ENCODE assay signal across 23 cellular contexts in the genomic region with DNA sequence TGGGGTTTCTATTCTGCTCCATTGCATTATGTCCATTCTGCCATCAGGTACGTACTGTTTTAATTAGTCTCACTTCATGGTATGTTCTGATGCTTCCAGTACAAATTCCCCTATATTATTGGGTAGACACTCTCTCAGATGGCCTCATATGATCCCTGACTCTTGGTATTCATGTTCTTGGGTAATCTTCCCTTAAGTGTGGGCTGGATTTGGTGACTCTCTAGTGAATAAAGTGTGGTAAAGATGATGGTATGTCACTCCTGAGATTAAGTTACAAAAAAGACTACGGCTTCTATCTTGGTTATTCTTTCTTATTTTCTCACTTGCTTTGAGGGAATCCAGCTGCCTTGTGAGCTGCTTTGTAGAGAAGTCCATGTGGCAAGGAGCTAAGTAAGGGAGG.
"Had no signal": no experiment of that assay in that cellular context is flagged by ENCODE, and none has a peak within 500 bp of the region (broad histone marks: within the 10 kb centered on the region; RNA-seq: fewer than 3 reads in every experiment).

No MANE protein-coding gene starts in this region.

- H3K4me3 ChIP-seq: pancreas, psoas muscle, spleen, suprapubic skin, tibial artery had no signal

- H3K9me3 Mint-ChIP-seq: activated CD8-positive, alpha-beta T cell treated with anti-CD3 and anti-CD28 coated beads for 36 hours; activated naive CD4-positive, alpha-beta T cell treated with anti-CD3 and anti-CD28 coated beads, Interleukin-2, amount 50 U/mL, for 72 hours; activated T-cell treated with anti-CD3 and anti-CD28 coated beads, Interleukin-2, amount 50 U/mL, for 4 hours; activated T-helper 17 cell treated with anti-CD3 and anti-CD28 coated beads, Interleukin-2, amount 50 U/mL, for 72 hours; effector memory CD8-positive, alpha-beta T cell; naive B cell; WTC11 had no signal

- H3K27ac Mint-ChIP-seq: activated CD8-positive, alpha-beta T cell treated with anti-CD3 and anti-CD28 coated beads for 36 hours; activated naive CD4-positive, alpha-beta T cell treated with anti-CD3 and anti-CD28 coated beads, Interleukin-2, amount 50 U/mL, for 72 hours; activated T-helper 17 cell treated with anti-CD3 and anti-CD28 coated beads, Interleukin-2, amount 50 U/mL, for 72 hours; effector memory CD8-positive, alpha-beta T cell; mesothelial cell of epicardium; naive B cell; WTC11 had no signal

- H3K27me3 ChIP-seq: pancreas, suprapubic skin, tibial artery had no signal

- H3K36me3 ChIP-seq: pancreas, spleen, suprapubic skin, tibial artery had no signal

- H3K27me3 Mint-ChIP-seq: activated T-helper 17 cell treated with anti-CD3 and anti-CD28 coated beads, Interleukin-2, amount 50 U/mL, for 72 hours had no signal

- H3K4me1 Mint-ChIP-seq: activated T-helper 17 cell treated with anti-CD3 and anti-CD28 coated beads, Interleukin-2, amount 50 U/mL, for 72 hours; naive B cell had no signal

- H3K4me3 Mint-ChIP-seq: activated CD8-positive, alpha-beta T cell treated with anti-CD3 and anti-CD28 coated beads for 36 hours; activated T-cell treated with anti-CD3 and anti-CD28 coated beads, Interleukin-2, amount 50 U/mL, for 4 hours; activated T-helper 17 cell treated with anti-CD3 and anti-CD28 coated beads, Interleukin-2, amount 50 U/mL, for 72 hours; effector memory CD8-positive, alpha-beta T cell; mesothelial cell of epicardium; naive B cell; WTC11 had no signal

- ATAC-seq: activated CD8-positive, alpha-beta T cell treated with anti-CD3 and anti-CD28 coated beads for 36 hours; activated naive CD4-positive, alpha-beta T cell treated with anti-CD3 and anti-CD28 coated beads, Interleukin-2, amount 50 U/mL, for 72 hours; activated T-cell treated with anti-CD3 and anti-CD28 coated beads, Interleukin-2, amount 50 U/mL, for 4 hours; activated T-helper 17 cell treated with anti-CD3 and anti-CD28 coated beads, Interleukin-2, amount 50 U/mL, for 72 hours; effector memory CD8-positive, alpha-beta T cell; left colon; pancreas; psoas muscle; WTC11 had no signal

- H3K36me3 Mint-ChIP-seq: activated naive CD4-positive, alpha-beta T cell treated with anti-CD3 and anti-CD28 coated beads, Interleukin-2, amount 50 U/mL, for 72 hours; mesothelial cell of epicardium; naive B cell; WTC11 had no signal

- H3K27ac ChIP-seq: pancreas, psoas muscle, spleen, suprapubic skin, tibial artery had no signal

- DNase-seq: activated CD4-positive, alpha-beta T cell treated with anti-CD3 and anti-CD28 coated beads for 1 hour; activated CD4-positive, alpha-beta T cell treated with anti-CD3 and anti-CD28 coated beads, Interleukin-2, amount 50 U/mL, for 1 hour; activated CD8-positive, alpha-beta T cell treated with anti-CD3 and anti-CD28 coated beads for 36 hours; activated T-cell treated with anti-CD3 and anti-CD28 coated beads, Interleukin-2, amount 50 U/mL, for 4 hours; anterior cingulate cortex; cortex of kidney; effector memory CD8-positive, alpha-beta T cell; head of caudate nucleus; hippocampal formation; kidney; left colon; naive B cell; pancreas; psoas muscle; spleen; stimulated activated naive CD4-positive, alpha-beta T cell; T-helper 2 cell; tibial artery had no signal

- H3K4me1 ChIP-seq: pancreas, psoas muscle, spleen, suprapubic skin, tibial artery had no signal

- H3K9me3 ChIP-seq: pancreas, psoas muscle, spleen, suprapubic skin, tibial artery had no signal
